2 cellular contexts compared by ENCODE assay signal in the genomic region with DNA sequence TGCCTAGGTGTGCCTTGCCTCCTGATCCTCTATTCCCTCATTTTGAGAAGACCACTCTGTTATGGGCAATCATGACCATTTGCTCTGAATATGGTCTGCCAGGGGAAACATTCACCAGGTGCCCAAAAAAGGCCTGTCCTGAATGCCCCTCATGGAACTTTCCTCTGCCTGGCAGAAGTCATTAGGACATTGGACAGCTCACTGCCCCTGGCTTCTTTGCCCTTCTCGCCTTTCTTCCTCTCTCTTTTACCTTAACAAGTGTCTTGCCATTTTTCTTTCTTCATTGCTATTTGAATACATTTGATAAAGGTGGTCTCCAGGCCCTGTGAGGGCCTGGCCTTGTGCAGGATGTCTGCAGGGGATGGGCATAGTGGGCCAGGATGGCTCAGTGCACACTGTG.
TF ChIP-seq lines count a peak whose summit lies in the region.

No MANE protein-coding gene starts in this region.

TF ChIP-seq in HepG2, 621 proteins besides CTCF, POLR2A, EP300 and RAD21:
- TF ChIP-seq, protein P1, sequence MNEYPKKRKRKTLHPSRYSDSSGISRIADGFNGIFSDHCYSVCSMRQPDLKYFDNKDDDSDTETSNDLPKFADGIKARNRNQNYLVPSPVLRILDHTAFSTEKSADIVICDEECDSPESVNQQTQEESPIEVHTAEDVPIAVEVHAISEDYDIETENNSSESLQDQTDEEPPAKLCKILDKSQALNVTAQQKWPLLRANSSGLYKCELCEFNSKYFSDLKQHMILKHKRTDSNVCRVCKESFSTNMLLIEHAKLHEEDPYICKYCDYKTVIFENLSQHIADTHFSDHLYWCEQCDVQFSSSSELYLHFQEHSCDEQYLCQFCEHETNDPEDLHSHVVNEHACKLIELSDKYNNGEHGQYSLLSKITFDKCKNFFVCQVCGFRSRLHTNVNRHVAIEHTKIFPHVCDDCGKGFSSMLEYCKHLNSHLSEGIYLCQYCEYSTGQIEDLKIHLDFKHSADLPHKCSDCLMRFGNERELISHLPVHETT (CRISPR knock-in tag; conservative IDR thresholded peaks at IDR 0.05): no peak
- TF ChIP-seq RXRA (CRISPR knock-in tag; IDR thresholded peaks at IDR 0.05) (no peak), SMC3 (IDR thresholded peaks at IDR 0.05; ENCODE audit: low read length) (no peak)
- TF ChIP-seq, protein P2, sequence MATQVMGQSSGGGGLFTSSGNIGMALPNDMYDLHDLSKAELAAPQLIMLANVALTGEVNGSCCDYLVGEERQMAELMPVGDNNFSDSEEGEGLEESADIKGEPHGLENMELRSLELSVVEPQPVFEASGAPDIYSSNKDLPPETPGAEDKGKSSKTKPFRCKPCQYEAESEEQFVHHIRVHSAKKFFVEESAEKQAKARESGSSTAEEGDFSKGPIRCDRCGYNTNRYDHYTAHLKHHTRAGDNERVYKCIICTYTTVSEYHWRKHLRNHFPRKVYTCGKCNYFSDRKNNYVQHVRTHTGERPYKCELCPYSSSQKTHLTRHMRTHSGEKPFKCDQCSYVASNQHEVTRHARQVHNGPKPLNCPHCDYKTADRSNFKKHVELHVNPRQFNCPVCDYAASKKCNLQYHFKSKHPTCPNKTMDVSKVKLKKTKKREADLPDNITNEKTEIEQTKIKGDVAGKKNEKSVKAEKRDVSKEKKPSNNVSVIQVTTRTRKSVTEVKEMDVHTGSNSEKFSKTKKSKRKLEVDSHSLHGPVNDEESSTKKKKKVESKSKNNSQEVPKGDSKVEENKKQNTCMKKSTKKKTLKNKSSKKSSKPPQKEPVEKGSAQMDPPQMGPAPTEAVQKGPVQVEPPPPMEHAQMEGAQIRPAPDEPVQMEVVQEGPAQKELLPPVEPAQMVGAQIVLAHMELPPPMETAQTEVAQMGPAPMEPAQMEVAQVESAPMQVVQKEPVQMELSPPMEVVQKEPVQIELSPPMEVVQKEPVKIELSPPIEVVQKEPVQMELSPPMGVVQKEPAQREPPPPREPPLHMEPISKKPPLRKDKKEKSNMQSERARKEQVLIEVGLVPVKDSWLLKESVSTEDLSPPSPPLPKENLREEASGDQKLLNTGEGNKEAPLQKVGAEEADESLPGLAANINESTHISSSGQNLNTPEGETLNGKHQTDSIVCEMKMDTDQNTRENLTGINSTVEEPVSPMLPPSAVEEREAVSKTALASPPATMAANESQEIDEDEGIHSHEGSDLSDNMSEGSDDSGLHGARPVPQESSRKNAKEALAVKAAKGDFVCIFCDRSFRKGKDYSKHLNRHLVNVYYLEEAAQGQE (IDR thresholded peaks at IDR 0.05; ENCODE audit: borderline replicate concordance in 1 of 2, low read depth in 1 of 2, low read length in 2 of 2): peak in 1 of 2 experiments; percentile 70; a peak in 2 of 4 replicates
TF ChIP-seq in HepG2: peak in this region for 1.

TF ChIP-seq in HEK293, 187 proteins besides CTCF, POLR2A, EP300 and RAD21:
- TF ChIP-seq, protein P2 (tag by site-specific recombination; IDR thresholded peaks at IDR 0.05): peak; percentile 65
- no peak for TF ChIP-seq ZNF404 (tag by site-specific recombination; IDR thresholded peaks at IDR 0.05)
